1 cellular context compared by ENCODE assay signal in the genomic region with DNA sequence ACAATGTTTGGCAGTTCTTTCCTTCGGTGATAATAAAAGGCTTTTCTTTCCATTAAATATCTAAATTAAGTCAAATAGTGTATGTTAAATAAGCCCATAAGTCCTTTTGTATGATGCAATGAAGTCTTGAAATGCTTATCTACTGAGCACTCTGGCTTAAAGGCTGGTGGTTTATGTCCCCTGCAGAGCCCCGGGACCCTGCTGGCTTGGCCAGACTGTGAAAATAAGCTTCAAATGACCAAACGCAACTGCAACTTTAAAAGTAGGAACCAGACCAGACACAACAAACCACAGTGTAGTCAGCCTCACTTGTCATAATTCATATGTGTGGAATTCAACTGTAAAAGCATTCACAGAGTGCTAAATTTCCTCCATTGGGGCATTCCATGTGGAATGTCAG.
TF ChIP-seq lines count a peak whose summit lies in the region.

No MANE protein-coding gene starts in this region.

TF ChIP-seq in K562, 482 proteins besides CTCF, POLR2A, EP300 and RAD21 (continued from another document and continues in another):
- TF ChIP-seq, protein P1, sequence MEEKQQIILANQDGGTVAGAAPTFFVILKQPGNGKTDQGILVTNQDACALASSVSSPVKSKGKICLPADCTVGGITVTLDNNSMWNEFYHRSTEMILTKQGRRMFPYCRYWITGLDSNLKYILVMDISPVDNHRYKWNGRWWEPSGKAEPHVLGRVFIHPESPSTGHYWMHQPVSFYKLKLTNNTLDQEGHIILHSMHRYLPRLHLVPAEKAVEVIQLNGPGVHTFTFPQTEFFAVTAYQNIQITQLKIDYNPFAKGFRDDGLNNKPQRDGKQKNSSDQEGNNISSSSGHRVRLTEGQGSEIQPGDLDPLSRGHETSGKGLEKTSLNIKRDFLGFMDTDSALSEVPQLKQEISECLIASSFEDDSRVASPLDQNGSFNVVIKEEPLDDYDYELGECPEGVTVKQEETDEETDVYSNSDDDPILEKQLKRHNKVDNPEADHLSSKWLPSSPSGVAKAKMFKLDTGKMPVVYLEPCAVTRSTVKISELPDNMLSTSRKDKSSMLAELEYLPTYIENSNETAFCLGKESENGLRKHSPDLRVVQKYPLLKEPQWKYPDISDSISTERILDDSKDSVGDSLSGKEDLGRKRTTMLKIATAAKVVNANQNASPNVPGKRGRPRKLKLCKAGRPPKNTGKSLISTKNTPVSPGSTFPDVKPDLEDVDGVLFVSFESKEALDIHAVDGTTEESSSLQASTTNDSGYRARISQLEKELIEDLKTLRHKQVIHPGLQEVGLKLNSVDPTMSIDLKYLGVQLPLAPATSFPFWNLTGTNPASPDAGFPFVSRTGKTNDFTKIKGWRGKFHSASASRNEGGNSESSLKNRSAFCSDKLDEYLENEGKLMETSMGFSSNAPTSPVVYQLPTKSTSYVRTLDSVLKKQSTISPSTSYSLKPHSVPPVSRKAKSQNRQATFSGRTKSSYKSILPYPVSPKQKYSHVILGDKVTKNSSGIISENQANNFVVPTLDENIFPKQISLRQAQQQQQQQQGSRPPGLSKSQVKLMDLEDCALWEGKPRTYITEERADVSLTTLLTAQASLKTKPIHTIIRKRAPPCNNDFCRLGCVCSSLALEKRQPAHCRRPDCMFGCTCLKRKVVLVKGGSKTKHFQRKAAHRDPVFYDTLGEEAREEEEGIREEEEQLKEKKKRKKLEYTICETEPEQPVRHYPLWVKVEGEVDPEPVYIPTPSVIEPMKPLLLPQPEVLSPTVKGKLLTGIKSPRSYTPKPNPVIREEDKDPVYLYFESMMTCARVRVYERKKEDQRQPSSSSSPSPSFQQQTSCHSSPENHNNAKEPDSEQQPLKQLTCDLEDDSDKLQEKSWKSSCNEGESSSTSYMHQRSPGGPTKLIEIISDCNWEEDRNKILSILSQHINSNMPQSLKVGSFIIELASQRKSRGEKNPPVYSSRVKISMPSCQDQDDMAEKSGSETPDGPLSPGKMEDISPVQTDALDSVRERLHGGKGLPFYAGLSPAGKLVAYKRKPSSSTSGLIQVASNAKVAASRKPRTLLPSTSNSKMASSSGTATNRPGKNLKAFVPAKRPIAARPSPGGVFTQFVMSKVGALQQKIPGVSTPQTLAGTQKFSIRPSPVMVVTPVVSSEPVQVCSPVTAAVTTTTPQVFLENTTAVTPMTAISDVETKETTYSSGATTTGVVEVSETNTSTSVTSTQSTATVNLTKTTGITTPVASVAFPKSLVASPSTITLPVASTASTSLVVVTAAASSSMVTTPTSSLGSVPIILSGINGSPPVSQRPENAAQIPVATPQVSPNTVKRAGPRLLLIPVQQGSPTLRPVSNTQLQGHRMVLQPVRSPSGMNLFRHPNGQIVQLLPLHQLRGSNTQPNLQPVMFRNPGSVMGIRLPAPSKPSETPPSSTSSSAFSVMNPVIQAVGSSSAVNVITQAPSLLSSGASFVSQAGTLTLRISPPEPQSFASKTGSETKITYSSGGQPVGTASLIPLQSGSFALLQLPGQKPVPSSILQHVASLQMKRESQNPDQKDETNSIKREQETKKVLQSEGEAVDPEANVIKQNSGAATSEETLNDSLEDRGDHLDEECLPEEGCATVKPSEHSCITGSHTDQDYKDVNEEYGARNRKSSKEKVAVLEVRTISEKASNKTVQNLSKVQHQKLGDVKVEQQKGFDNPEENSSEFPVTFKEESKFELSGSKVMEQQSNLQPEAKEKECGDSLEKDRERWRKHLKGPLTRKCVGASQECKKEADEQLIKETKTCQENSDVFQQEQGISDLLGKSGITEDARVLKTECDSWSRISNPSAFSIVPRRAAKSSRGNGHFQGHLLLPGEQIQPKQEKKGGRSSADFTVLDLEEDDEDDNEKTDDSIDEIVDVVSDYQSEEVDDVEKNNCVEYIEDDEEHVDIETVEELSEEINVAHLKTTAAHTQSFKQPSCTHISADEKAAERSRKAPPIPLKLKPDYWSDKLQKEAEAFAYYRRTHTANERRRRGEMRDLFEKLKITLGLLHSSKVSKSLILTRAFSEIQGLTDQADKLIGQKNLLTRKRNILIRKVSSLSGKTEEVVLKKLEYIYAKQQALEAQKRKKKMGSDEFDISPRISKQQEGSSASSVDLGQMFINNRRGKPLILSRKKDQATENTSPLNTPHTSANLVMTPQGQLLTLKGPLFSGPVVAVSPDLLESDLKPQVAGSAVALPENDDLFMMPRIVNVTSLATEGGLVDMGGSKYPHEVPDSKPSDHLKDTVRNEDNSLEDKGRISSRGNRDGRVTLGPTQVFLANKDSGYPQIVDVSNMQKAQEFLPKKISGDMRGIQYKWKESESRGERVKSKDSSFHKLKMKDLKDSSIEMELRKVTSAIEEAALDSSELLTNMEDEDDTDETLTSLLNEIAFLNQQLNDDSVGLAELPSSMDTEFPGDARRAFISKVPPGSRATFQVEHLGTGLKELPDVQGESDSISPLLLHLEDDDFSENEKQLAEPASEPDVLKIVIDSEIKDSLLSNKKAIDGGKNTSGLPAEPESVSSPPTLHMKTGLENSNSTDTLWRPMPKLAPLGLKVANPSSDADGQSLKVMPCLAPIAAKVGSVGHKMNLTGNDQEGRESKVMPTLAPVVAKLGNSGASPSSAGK (IDR thresholded peaks at IDR 0.05) = no peak
- TF ChIP-seq NFRKB (IDR thresholded peaks at IDR 0.05; ENCODE audit: low read depth) (no peak), PHF21A (IDR thresholded peaks at IDR 0.05; ENCODE audit: borderline replicate concordance, low read depth) (no peak), NR2F6 (CRISPR knock-in tag; IDR thresholded peaks at IDR 0.05) (no peak), EP400 (IDR thresholded peaks at IDR 0.05) (0 out of 2 replicates have a peak, but pooled peaks have one; percentile 13), CEBPB (tag; IDR thresholded peaks at IDR 0.05) (peak; percentile 57), ZBED1 (IDR thresholded peaks at IDR 0.05) (no peak), BDP1 (IDR thresholded peaks at IDR 0.05; ENCODE audit: insufficient read depth, insufficient read length) (no peak), FOXK2 (conservative IDR thresholded peaks at IDR 0.05 in 1 of 2, IDR thresholded peaks at IDR 0.05 in 1 of 2; ENCODE audit: low read depth in 2 of 2) (no peak), SMARCA4 (IDR thresholded peaks at IDR 0.05) (no peak), ZZZ3 (IDR thresholded peaks at IDR 0.05) (no peak), CHD2 (IDR thresholded peaks at IDR 0.05; ENCODE audit: low read depth, low read length) (no peak), ZNF197 (CRISPR knock-in tag; IDR thresholded peaks at IDR 0.05; ENCODE audit: low read depth) (no peak), SLC30A9 (CRISPR knock-in tag; IDR thresholded peaks at IDR 0.05) (no peak)
- TF ChIP-seq, protein P2, sequence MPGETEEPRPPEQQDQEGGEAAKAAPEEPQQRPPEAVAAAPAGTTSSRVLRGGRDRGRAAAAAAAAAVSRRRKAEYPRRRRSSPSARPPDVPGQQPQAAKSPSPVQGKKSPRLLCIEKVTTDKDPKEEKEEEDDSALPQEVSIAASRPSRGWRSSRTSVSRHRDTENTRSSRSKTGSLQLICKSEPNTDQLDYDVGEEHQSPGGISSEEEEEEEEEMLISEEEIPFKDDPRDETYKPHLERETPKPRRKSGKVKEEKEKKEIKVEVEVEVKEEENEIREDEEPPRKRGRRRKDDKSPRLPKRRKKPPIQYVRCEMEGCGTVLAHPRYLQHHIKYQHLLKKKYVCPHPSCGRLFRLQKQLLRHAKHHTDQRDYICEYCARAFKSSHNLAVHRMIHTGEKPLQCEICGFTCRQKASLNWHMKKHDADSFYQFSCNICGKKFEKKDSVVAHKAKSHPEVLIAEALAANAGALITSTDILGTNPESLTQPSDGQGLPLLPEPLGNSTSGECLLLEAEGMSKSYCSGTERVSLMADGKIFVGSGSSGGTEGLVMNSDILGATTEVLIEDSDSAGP (CRISPR knock-in tag; IDR thresholded peaks at IDR 0.05) = no peak
- TF ChIP-seq, protein P3, sequence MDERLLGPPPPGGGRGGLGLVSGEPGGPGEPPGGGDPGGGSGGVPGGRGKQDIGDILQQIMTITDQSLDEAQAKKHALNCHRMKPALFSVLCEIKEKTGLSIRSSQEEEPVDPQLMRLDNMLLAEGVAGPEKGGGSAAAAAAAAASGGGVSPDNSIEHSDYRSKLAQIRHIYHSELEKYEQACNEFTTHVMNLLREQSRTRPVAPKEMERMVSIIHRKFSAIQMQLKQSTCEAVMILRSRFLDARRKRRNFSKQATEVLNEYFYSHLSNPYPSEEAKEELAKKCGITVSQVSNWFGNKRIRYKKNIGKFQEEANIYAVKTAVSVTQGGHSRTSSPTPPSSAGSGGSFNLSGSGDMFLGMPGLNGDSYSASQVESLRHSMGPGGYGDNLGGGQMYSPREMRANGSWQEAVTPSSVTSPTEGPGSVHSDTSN (CRISPR knock-in tag; IDR thresholded peaks at IDR 0.05; ENCODE audit: low read depth) = no peak
- TF ChIP-seq, protein P3 (tag; conservative IDR thresholded peaks at IDR 0.05; ENCODE audit: low read depth) = no peak
- TF ChIP-seq, protein P4, sequence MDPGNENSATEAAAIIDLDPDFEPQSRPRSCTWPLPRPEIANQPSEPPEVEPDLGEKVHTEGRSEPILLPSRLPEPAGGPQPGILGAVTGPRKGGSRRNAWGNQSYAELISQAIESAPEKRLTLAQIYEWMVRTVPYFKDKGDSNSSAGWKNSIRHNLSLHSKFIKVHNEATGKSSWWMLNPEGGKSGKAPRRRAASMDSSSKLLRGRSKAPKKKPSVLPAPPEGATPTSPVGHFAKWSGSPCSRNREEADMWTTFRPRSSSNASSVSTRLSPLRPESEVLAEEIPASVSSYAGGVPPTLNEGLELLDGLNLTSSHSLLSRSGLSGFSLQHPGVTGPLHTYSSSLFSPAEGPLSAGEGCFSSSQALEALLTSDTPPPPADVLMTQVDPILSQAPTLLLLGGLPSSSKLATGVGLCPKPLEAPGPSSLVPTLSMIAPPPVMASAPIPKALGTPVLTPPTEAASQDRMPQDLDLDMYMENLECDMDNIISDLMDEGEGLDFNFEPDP (CRISPR knock-in tag; IDR thresholded peaks at IDR 0.05) = no peak
- TF ChIP-seq, protein P5, sequence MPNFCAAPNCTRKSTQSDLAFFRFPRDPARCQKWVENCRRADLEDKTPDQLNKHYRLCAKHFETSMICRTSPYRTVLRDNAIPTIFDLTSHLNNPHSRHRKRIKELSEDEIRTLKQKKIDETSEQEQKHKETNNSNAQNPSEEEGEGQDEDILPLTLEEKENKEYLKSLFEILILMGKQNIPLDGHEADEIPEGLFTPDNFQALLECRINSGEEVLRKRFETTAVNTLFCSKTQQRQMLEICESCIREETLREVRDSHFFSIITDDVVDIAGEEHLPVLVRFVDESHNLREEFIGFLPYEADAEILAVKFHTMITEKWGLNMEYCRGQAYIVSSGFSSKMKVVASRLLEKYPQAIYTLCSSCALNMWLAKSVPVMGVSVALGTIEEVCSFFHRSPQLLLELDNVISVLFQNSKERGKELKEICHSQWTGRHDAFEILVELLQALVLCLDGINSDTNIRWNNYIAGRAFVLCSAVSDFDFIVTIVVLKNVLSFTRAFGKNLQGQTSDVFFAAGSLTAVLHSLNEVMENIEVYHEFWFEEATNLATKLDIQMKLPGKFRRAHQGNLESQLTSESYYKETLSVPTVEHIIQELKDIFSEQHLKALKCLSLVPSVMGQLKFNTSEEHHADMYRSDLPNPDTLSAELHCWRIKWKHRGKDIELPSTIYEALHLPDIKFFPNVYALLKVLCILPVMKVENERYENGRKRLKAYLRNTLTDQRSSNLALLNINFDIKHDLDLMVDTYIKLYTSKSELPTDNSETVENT (CRISPR knock-in tag; IDR thresholded peaks at IDR 0.05) = no peak
- TF ChIP-seq, protein P6, sequence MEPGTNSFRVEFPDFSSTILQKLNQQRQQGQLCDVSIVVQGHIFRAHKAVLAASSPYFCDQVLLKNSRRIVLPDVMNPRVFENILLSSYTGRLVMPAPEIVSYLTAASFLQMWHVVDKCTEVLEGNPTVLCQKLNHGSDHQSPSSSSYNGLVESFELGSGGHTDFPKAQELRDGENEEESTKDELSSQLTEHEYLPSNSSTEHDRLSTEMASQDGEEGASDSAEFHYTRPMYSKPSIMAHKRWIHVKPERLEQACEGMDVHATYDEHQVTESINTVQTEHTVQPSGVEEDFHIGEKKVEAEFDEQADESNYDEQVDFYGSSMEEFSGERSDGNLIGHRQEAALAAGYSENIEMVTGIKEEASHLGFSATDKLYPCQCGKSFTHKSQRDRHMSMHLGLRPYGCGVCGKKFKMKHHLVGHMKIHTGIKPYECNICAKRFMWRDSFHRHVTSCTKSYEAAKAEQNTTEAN (CRISPR knock-in tag; IDR thresholded peaks at IDR 0.05) = no peak
- TF ChIP-seq, protein P7, sequence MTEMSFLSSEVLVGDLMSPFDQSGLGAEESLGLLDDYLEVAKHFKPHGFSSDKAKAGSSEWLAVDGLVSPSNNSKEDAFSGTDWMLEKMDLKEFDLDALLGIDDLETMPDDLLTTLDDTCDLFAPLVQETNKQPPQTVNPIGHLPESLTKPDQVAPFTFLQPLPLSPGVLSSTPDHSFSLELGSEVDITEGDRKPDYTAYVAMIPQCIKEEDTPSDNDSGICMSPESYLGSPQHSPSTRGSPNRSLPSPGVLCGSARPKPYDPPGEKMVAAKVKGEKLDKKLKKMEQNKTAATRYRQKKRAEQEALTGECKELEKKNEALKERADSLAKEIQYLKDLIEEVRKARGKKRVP (CRISPR knock-in tag; IDR thresholded peaks at IDR 0.05) = 0 out of 2 replicates have a peak, but pooled peaks have one; percentile 56
- TF ChIP-seq, protein P8, sequence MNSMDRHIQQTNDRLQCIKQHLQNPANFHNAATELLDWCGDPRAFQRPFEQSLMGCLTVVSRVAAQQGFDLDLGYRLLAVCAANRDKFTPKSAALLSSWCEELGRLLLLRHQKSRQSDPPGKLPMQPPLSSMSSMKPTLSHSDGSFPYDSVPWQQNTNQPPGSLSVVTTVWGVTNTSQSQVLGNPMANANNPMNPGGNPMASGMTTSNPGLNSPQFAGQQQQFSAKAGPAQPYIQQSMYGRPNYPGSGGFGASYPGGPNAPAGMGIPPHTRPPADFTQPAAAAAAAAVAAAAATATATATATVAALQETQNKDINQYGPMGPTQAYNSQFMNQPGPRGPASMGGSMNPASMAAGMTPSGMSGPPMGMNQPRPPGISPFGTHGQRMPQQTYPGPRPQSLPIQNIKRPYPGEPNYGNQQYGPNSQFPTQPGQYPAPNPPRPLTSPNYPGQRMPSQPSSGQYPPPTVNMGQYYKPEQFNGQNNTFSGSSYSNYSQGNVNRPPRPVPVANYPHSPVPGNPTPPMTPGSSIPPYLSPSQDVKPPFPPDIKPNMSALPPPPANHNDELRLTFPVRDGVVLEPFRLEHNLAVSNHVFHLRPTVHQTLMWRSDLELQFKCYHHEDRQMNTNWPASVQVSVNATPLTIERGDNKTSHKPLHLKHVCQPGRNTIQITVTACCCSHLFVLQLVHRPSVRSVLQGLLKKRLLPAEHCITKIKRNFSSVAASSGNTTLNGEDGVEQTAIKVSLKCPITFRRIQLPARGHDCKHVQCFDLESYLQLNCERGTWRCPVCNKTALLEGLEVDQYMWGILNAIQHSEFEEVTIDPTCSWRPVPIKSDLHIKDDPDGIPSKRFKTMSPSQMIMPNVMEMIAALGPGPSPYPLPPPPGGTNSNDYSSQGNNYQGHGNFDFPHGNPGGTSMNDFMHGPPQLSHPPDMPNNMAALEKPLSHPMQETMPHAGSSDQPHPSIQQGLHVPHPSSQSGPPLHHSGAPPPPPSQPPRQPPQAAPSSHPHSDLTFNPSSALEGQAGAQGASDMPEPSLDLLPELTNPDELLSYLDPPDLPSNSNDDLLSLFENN (IDR thresholded peaks at IDR 0.05; ENCODE audit: low read depth in 2 of 2, low read length in 2 of 2) = no peak
